Comparison of ENCODE assay signal across 22 cellular contexts in the genomic region with DNA sequence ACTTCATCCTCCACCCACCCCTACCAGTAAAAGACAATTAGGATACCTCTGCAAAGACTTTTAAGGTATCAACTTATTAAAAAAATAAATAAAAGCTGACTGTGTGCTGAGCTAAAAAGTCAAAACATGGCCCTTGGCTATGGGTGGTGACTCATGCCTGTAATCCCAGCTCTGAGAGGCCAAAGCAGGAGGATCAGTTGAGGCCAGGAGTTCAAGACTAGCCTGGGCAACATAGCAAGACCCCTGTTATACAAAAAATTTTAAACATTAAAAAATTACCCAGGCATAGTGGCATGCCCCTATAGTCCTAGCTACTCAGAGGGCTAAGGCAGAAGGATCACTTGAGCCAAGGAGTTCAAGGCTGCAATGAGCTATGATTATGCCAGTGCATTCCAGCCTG.
DNase-seq lines count a peak whose midpoint lies in the region; ATAC-seq and TF ChIP-seq lines count a peak whose summit lies in the region.
"Had no signal": no experiment of that assay in that cellular context is flagged by ENCODE, and none has a peak within 500 bp of the region (broad histone marks: within the 10 kb centered on the region; RNA-seq: fewer than 3 reads in every experiment).

No MANE protein-coding gene starts in this region.

- H3K27me3 ChIP-seq in right lobe of liver (no peaks in the 10 kb centered on the region), tibial nerve (no peaks in the 10 kb centered on the region)
- H3K27me3 ChIP-seq: BE2C, BLaER1 had no signal

- TF ChIP-seq EP300 in tibial nerve (IDR thresholded peaks at IDR 0.05) = no peak

- no peak for TF ChIP-seq POLR2A in right lobe of liver (IDR thresholded peaks at IDR 0.05)
- TF ChIP-seq POLR2A in tibial nerve (IDR thresholded peaks at IDR 0.05) = no peak

- CTCF ChIA-PET in WTC11 (lab: Charles Lee) = interaction anchor here (0.6 kb wide), 1 partner anchor 28 kb away, joined by 3 read pairs; no protein-coding TSS in a partner anchor

- H3K36me3 ChIP-seq in right lobe of liver (no peaks in the 10 kb centered on the region), tibial nerve (no peaks in the 10 kb centered on the region)
- H3K36me3 ChIP-seq: BE2C, BLaER1 had no signal

- H3K9me3 ChIP-seq in right lobe of liver (no peaks in the 10 kb centered on the region), tibial nerve (no peaks in the 10 kb centered on the region)
- H3K9me3 ChIP-seq: BE2C, BLaER1 had no signal

- TF ChIP-seq CTCF in WTC11 (IDR thresholded peaks at IDR 0.05) = no peak
- TF ChIP-seq CTCF in right lobe of liver (IDR thresholded peaks at IDR 0.05) = no peak
- TF ChIP-seq CTCF in tibial nerve (IDR thresholded peaks at IDR 0.05) = no peak

- intact Hi-C loops in right lobe of liver (cut with DNase I) = no loop called here

- no peak overlapping the region for H3K4me3 ChIP-seq in right lobe of liver
- H3K4me3 ChIP-seq in tibial nerve = no peak overlapping the region
- H3K4me3 ChIP-seq: BLaER1, GM12878 had no signal

- peaks cover 5% of the 10 kb centered on the region for H3K9me3 Mint-ChIP-seq in WTC11
- H3K9me3 Mint-ChIP-seq: CD14-positive monocyte; CD4-positive, alpha-beta memory T cell; CD8-positive, alpha-beta memory T cell had no signal

- no peak overlapping the region for H3K4me3 Mint-ChIP-seq in WTC11
- H3K4me3 Mint-ChIP-seq: CD14-positive monocyte; CD4-positive, alpha-beta memory T cell; CD4-positive, CD25-positive, alpha-beta regulatory T cell; CD8-positive, alpha-beta memory T cell had no signal

- POLR2A ChIA-PET in WTC11 (lab: Charles Lee) = no interaction called here

- no peak overlapping the region for H3K27ac Mint-ChIP-seq in WTC11
- H3K27ac Mint-ChIP-seq: CD14-positive monocyte; CD4-positive, alpha-beta memory T cell had no signal

- H3K27me3 Mint-ChIP-seq in WTC11 (ENCODE audit: low read depth) = no peaks in the 10 kb centered on the region
- H3K27me3 Mint-ChIP-seq: CD4-positive, alpha-beta memory T cell; CD4-positive, CD25-positive, alpha-beta regulatory T cell had no signal

- H3K36me3 Mint-ChIP-seq in WTC11 = no peaks in the 10 kb centered on the region
- H3K36me3 Mint-ChIP-seq: CD14-positive monocyte; CD4-positive, alpha-beta memory T cell; CD4-positive, CD25-positive, alpha-beta regulatory T cell had no signal

- peak overlapping the region in 2 of 3 donors; percentile 65 to 70 for H3K27ac ChIP-seq in right lobe of liver
- H3K27ac ChIP-seq in tibial nerve = peak overlapping the region in 1 of 4 donors; percentile 21
- H3K27ac ChIP-seq: 22Rv1, BLaER1 had no signal

- H3K4me1 ChIP-seq in right lobe of liver = peaks cover 0 to 12% (median 4%) of the 10 kb centered on the region in 4 donors
- peaks cover 0 to 48% (median 17%) of the 10 kb centered on the region in 4 donors for H3K4me1 ChIP-seq in tibial nerve
- H3K4me1 ChIP-seq: BE2C had no signal

- ATAC-seq in WTC11 = no peak
- peak; percentile 7 for ATAC-seq in left lobe of liver
- ATAC-seq in right lobe of liver = peak in 1 of 4 donors; percentile 10
- ATAC-seq: GM12878 had no signal

- DNase-seq in WTC11 (ENCODE audit: low spot score) (no peak), left lobe of liver (ENCODE audit: low spot score) (no peak), right lobe of liver (no peak), 8988T (no peak), tibial nerve (ENCODE audit: low spot score in 2 of 2) (no peak)
- DNase-seq: ACHN; BE2C; CD4-positive, alpha-beta memory T cell; CD4-positive, CD25-positive, alpha-beta regulatory T cell; CD8-positive, alpha-beta memory T cell; COR-L47; DMS 273 treated with DMSO at 0.1 percent for 48 hours; DMS153; DMS53; DMS79; DND-41; EL; GDM1 had no signal

- peaks cover 58% of the 10 kb centered on the region for H3K4me1 Mint-ChIP-seq in WTC11
- H3K4me1 Mint-ChIP-seq: CD8-positive, alpha-beta memory T cell had no signal

TF ChIP-seq in WTC11, 78 proteins besides CTCF, POLR2A, EP300 and RAD21:
- TF ChIP-seq ZNF121 (CRISPR knock-in tag; IDR thresholded peaks at IDR 0.05) (peak; percentile 73; the same call in 1 of the 2 replicates), ATF1 (CRISPR knock-in tag; IDR thresholded peaks at IDR 0.05) (no peak)
